Comparison of ENCODE assay signal across 11 cellular contexts in the genomic region with DNA sequence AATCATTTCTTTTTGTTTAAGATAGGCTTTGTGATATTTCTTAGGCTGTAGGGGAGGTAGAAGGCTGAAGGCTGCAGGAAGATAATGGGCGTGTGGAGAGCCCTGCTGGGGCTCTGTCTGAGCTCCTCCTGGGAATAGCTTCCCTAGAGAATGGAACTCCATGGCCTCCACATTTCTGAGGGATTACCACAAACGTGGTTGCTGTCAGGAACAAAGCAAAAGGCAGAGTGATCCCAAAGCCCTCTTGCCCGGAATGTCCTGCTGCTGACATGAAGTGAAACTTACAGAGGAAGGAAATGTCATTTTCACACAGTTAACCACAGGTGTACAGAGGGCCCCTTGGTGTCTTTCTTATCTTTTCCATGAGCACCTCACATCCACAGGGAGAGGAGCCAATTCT.
DNase-seq lines count a peak whose midpoint lies in the region; ATAC-seq and TF ChIP-seq lines count a peak whose summit lies in the region.
"Had no signal": no experiment of that assay in that cellular context is flagged by ENCODE, and none has a peak within 500 bp of the region (broad histone marks: within the 10 kb centered on the region; RNA-seq: fewer than 3 reads in every experiment).

No MANE protein-coding gene starts in this region.

- no peaks in the 10 kb centered on the region for H3K27me3 ChIP-seq in DND-41 (ENCODE audit: insufficient read depth, low read length, poor library complexity)

- no peak overlapping the region for H3K9ac ChIP-seq in DND-41 (ENCODE audit: low read depth, low read length)

- ATAC-seq in DND-41 (ENCODE audit: insufficient read depth, low read depth) (peak; percentile 82), GM19324 (IDR thresholded peaks at IDR 0.05; ENCODE audit: low FRiP score, unreplicated experiment) (peak; percentile 58), HG03095 (IDR thresholded peaks at IDR 0.05; ENCODE audit: unreplicated experiment) (peak; percentile 58)
- ATAC-seq in activated naive CD8-positive, alpha-beta T cell treated with anti-CD3 and anti-CD28 coated beads, Interleukin-2, amount 10 ng/mL, durations not matched to agents 7 days and 5 days (ENCODE audit: low read depth) = peak; percentile 66

- POLR2A ChIA-PET in activated naive CD8-positive, alpha-beta T cell treated with anti-CD3 and anti-CD28 coated beads, Interleukin-2, amount 10 ng/mL, durations not matched to agents 7 days and 5 days (lab: Charles Lee) = no interaction called here

- H3K4me3 ChIP-seq in DND-41 (ENCODE audit: low read depth in 1 of 2, low read length in 2 of 2) = no peak overlapping the region

- no peak overlapping the region for H3K27ac ChIP-seq in DND-41 (ENCODE audit: low read length)

- H3K9me3 ChIP-seq in DND-41 (ENCODE audit: insufficient read depth, low read length, severe bottlenecking) = no peaks in the 10 kb centered on the region

- no peaks in the 10 kb centered on the region for H3K27me3 Mint-ChIP-seq in activated naive CD8-positive, alpha-beta T cell treated with anti-CD3 and anti-CD28 coated beads, Interleukin-2, amount 10 ng/mL, durations not matched to agents 7 days and 5 days

- DNase-seq in DND-41 (peak; percentile 19), OCI-M1 (lab: John Stamatoyannopoulos, UW) (no peak), NCI-H524 (lab: John Stamatoyannopoulos, UW) (no peak), middle frontal gyrus (ENCODE audit: extremely low spot score, low spot score) (no peak), hippocampal formation (lab: John Stamatoyannopoulos, UW) (no peak)
- DNase-seq in activated naive CD8-positive, alpha-beta T cell treated with anti-CD3 and anti-CD28 coated beads, Interleukin-2, amount 10 ng/mL, durations not matched to agents 7 days and 5 days = no peak
- DNase-seq: activated naive CD4-positive, alpha-beta T cell treated with anti-CD3 and anti-CD28 coated beads, Interleukin-2, amount 10 ng/mL, durations not matched to agents 7 days and 5 days; NCI-H2171 treated with DMSO at 0.1 percent for 48 hours had no signal

- H3K36me3 ChIP-seq in DND-41 (ENCODE audit: insufficient read depth, low read length) = no peaks in the 10 kb centered on the region

- no peak overlapping the region for H2AFZ ChIP-seq in DND-41 (ENCODE audit: low read depth, low read length)

- H3K79me2 ChIP-seq in DND-41 (ENCODE audit: insufficient read depth, low read length) = no peaks in the 10 kb centered on the region

- H3K9me3 Mint-ChIP-seq in activated naive CD8-positive, alpha-beta T cell treated with anti-CD3 and anti-CD28 coated beads, Interleukin-2, amount 10 ng/mL, durations not matched to agents 7 days and 5 days = peaks cover 3% of the 10 kb centered on the region
- H3K9me3 Mint-ChIP-seq: activated naive CD4-positive, alpha-beta T cell treated with anti-CD3 and anti-CD28 coated beads, Interleukin-2, amount 10 ng/mL, durations not matched to agents 7 days and 5 days had no signal

- peaks cover 35% of the 10 kb centered on the region for H3K4me1 Mint-ChIP-seq in activated naive CD8-positive, alpha-beta T cell treated with anti-CD3 and anti-CD28 coated beads, Interleukin-2, amount 10 ng/mL, durations not matched to agents 7 days and 5 days

- no peak for TF ChIP-seq CTCF in DND-41 (IDR thresholded peaks at IDR 0.05; ENCODE audit: borderline replicate concordance, extremely low read depth, low read length, poor library complexity, severe bottlenecking)

- H4K20me1 ChIP-seq in DND-41 (ENCODE audit: insufficient read depth, low read length) = no peaks in the 10 kb centered on the region

- peaks cover 9% of the 10 kb centered on the region for H3K4me1 ChIP-seq in DND-41 (ENCODE audit: insufficient read depth, low read length)

- peak overlapping the region; percentile 52 for H3K4me3 Mint-ChIP-seq in activated naive CD8-positive, alpha-beta T cell treated with anti-CD3 and anti-CD28 coated beads, Interleukin-2, amount 10 ng/mL, durations not matched to agents 7 days and 5 days
- H3K4me3 Mint-ChIP-seq: activated naive CD4-positive, alpha-beta T cell treated with anti-CD3 and anti-CD28 coated beads, Interleukin-2, amount 10 ng/mL, durations not matched to agents 7 days and 5 days had no signal

- no peaks in the 10 kb centered on the region for H3K36me3 Mint-ChIP-seq in activated naive CD8-positive, alpha-beta T cell treated with anti-CD3 and anti-CD28 coated beads, Interleukin-2, amount 10 ng/mL, durations not matched to agents 7 days and 5 days
- H3K36me3 Mint-ChIP-seq: CD14-positive monocyte had no signal

- H3K27ac Mint-ChIP-seq in activated naive CD8-positive, alpha-beta T cell treated with anti-CD3 and anti-CD28 coated beads, Interleukin-2, amount 10 ng/mL, durations not matched to agents 7 days and 5 days = no peak overlapping the region
- H3K27ac Mint-ChIP-seq: activated naive CD4-positive, alpha-beta T cell treated with anti-CD3 and anti-CD28 coated beads, Interleukin-2, amount 10 ng/mL, durations not matched to agents 7 days and 5 days; CD14-positive monocyte had no signal

- no peak overlapping the region for H3K4me2 ChIP-seq in DND-41 (ENCODE audit: insufficient read depth, low read length)
